In genomic region chr2:85439986-85440385, GRCh38 we compare ENCODE assay signal across 1 cellular context.
TF ChIP-seq lines count a peak whose summit lies in the region.

No MANE protein-coding gene starts in this region.

TF ChIP-seq in HepG2, 621 proteins besides CTCF, POLR2A, EP300 and RAD21:
- TF ChIP-seq ZNF564 (CRISPR knock-in tag; IDR thresholded peaks at IDR 0.05), result no peak
- no peak for TF ChIP-seq ZNF839 (CRISPR knock-in tag; IDR thresholded peaks at IDR 0.05; ENCODE audit: borderline replicate concordance)
- TF ChIP-seq CHD2 (IDR thresholded peaks at IDR 0.05; ENCODE audit: low read depth, low read length), result no peak
- TF ChIP-seq GATAD1 (CRISPR knock-in tag; IDR thresholded peaks at IDR 0.05), result no peak
